In the genomic region with DNA sequence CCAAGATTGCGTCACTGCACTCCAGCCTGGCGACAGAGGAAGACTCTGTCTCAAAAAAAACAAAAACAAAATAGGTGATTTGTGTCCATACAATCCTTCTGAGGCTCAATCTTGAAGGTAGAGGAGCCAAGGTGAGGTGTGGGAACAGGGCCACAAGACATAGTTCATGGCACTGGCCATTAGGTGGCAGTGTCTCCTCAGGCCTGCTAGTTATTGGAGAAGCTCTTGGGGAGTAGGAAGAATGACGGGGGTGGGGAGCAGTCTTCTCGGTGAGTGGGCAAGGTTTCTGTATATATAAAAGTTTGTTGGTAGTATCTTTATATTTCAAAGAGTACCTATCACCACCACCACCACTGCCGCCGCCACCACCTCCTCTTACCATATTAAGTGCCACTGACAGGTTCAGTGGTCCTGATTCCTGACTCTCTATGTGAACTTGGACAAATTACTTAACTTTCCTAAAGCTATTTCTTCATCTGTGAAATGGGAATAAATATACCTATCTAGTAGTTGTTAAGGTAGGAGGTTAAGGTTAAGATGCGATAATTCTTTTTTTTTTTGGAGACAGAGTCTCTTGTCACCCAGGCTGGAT, we compare ENCODE assay signal across 1 cellular context.
TF ChIP-seq lines count a peak whose summit lies in the region.

No MANE protein-coding gene starts in this region.

TF ChIP-seq in H1, 55 proteins besides CTCF, POLR2A, EP300 and RAD21:
- TF ChIP-seq CTBP2 (IDR thresholded peaks at IDR 0.05; ENCODE audit: borderline replicate concordance, insufficient read depth, insufficient read length, low read length) (no peak), SRF (IDR thresholded peaks at IDR 0.05; ENCODE audit: low read depth, low read length) (no peak), ZNF274 (IDR thresholded peaks at IDR 0.05; ENCODE audit: borderline replicate concordance, extremely low read depth, low read length) (no peak), SP1 (IDR thresholded peaks at IDR 0.05; ENCODE audit: low read depth, low read length) (no peak), TEAD4 (IDR thresholded peaks at IDR 0.05; ENCODE audit: low read depth, low read length) (no peak), POLR2AphosphoS5 (IDR thresholded peaks at IDR 0.05; ENCODE audit: low read depth, low read length) (no peak), JUND (IDR thresholded peaks at IDR 0.05; ENCODE audit: low read length) (no peak), FOSL1 (IDR thresholded peaks at IDR 0.05; ENCODE audit: insufficient read depth, low read depth, low read length) (no peak), NRF1 (IDR thresholded peaks at IDR 0.05; ENCODE audit: low read depth, low read length) (no peak)
